ENCODE assay signal across 8 cellular contexts in genomic region chr10:68471586-68472408, GRCh38. TPM values are rescaled to one million over a fixed set of nuclear protein-coding genes. Genes with fewer than 3 reads are reported as not detected.
A peak's percentile ranks its signal among the peaks of the same experiment; 100 is the strongest.
DNase-seq lines count a peak whose midpoint lies in the region; ATAC-seq, FAIRE-seq and TF ChIP-seq lines count a peak whose summit lies in the region.

TSS of gene DNA2 (minus strand) at chr10:68471973. CDS start at chr10:68471864, 109 bp downstream.

- H3K27ac ChIP-seq in adrenal gland (peak within 1 kb of the TSS in 2 of 5 donors; percentile 23 to 41), heart right ventricle (peak within 1 kb of the TSS in 5 of 10 donors; percentile 7 to 84 (median 20))

- peaks cover 2% of the 10 kb centered on the region for H3K36me3 Mint-ChIP-seq in progenitor cell of endocrine pancreas (ENCODE audit: insufficient read depth)

- intact Hi-C loops in adrenal gland (cut with DNase I), result no loop called here
- intact Hi-C loops in heart right ventricle (cut with DNase I), result no loop called here

- H3K4me3 ChIP-seq in adrenal gland, result peak within 1 kb of the TSS; percentile 26 to 83 (median 45)
- peak within 1 kb of the TSS; percentile 44 to 74 (median 63) for H3K4me3 ChIP-seq in heart right ventricle

- peak within 1 kb of the TSS; percentile 100 for H3K4me3 Mint-ChIP-seq in progenitor cell of endocrine pancreas (ENCODE audit: low read depth)

- peak; percentile 90 for FAIRE-seq in GM12892 (lab: Jason Lieb, UNC)

- no peaks in the 10 kb centered on the region for H3K36me3 ChIP-seq in adrenal gland (replicated peaks in 1 of 2)
- peaks cover 0 to 24% (median 0%) of the 10 kb centered on the region in 9 donors for H3K36me3 ChIP-seq in heart right ventricle

- H3K27ac Mint-ChIP-seq in progenitor cell of endocrine pancreas, result peak within 1 kb of the TSS; percentile 99

- DNase-seq in GM12892 (ENCODE audit: insufficient read length) (peak; percentile 86), NCI-H128 (lab: John Stamatoyannopoulos, UW; ENCODE audit: unreplicated experiment) (peak; percentile 45), T-helper 1 cell (peak; percentile 40 to 85 (median 57)), adrenal gland (peak; percentile 56 to 70 (median 61)), heart right ventricle (peak; percentile 43 to 61), progenitor cell of endocrine pancreas (ENCODE audit: low spot score, unreplicated experiment) (peak; percentile 78), ureter (ENCODE audit: low spot score) (peak; percentile 56)

- no peaks in the 10 kb centered on the region for H3K9me3 Mint-ChIP-seq in progenitor cell of endocrine pancreas (ENCODE audit: low read depth)

- peaks cover 13% of the 10 kb centered on the region for H3K4me1 Mint-ChIP-seq in progenitor cell of endocrine pancreas (ENCODE audit: low read depth)

- ATAC-seq in HG02678 (IDR thresholded peaks at IDR 0.05; ENCODE audit: unreplicated experiment) (peak; percentile 88), heart right ventricle (peak; percentile 75 to 93 (median 86))

- H3K27me3 ChIP-seq in adrenal gland (no peaks in the 10 kb centered on the region), heart right ventricle (no peaks in the 10 kb centered on the region)

- TF ChIP-seq POLR2A in GM12892 (IDR thresholded peaks at IDR 0.05; ENCODE audit: low read depth, low read length) (peak; percentile 67; the same call in 1 of the 2 replicates), adrenal gland (IDR thresholded peaks at IDR 0.05) (peak in 1 of 2 donors; percentile 14)

- H3K4me1 ChIP-seq in adrenal gland (replicated peaks in 1 of 2) (peaks cover 4 to 7% of the 10 kb centered on the region in 2 donors), heart right ventricle (peaks cover 5 to 15% (median 8%) of the 10 kb centered on the region in 9 donors)

- no peaks in the 10 kb centered on the region for H3K27me3 Mint-ChIP-seq in progenitor cell of endocrine pancreas

- WGBS in adrenal gland, 4 donors, result 3 to 5% (median 3%) methylated on average over 28 to 46 of the region's 46 CpGs
- 4 to 6% methylated on average over 46 of the region's 46 CpGs for WGBS in heart right ventricle, 2 donors

- H3K9me3 ChIP-seq in adrenal gland (replicated peaks in 1 of 3) (no peaks in the 10 kb centered on the region), heart right ventricle (no peaks in the 10 kb centered on the region)

- TF ChIP-seq CTCF in adrenal gland (IDR thresholded peaks at IDR 0.05) (no peak), heart right ventricle (IDR thresholded peaks at IDR 0.05) (no peak), progenitor cell of endocrine pancreas (IDR thresholded peaks at IDR 0.05; ENCODE audit: unreplicated experiment) (no peak)

RNA-seq across cellular contexts. Expression of gene DNA2, which starts in this region (rescaled TPM):
- polyA plus RNA-seq in GM12892 (2012; ENCODE audit: missing spikeins), result 18.6 TPM
- total RNA-seq in adrenal gland (1 to 10 TPM in 6 of 8 donors, under 1 TPM in 2; 0.55 to 4.2 (median 1.6) TPM), heart right ventricle (1 to 10 TPM; 1.6 to 4.4 (median 2.4) TPM), progenitor cell of endocrine pancreas (33.3 and 34.5 TPM in 2 replicates), ureter (4.4 TPM)
- polyA plus RNA-seq in adrenal gland (1 to 10 TPM in 2 of 3 donors, under 1 TPM in 1; 0.64 to 1.8 (median 1.4) TPM), heart right ventricle (1 to 10 TPM; 1.1 to 3.4 TPM)
